In genomic region chr11:984576-984975, GRCh38 we compare ENCODE assay signal across 1 cellular context.
TF ChIP-seq lines count a peak whose summit lies in the region.

No MANE protein-coding gene starts in this region.

TF ChIP-seq in IMR-90, 13 proteins besides CTCF, POLR2A, EP300 and RAD21:
- TF ChIP-seq BHLHE40 (IDR thresholded peaks at IDR 0.05; ENCODE audit: low read depth, low read length) (no peak), FOS (IDR thresholded peaks at IDR 0.05; ENCODE audit: low read depth, low read length) (no peak), RCOR1 (IDR thresholded peaks at IDR 0.05; ENCODE audit: insufficient replicate concordance, low read length) (no peak), MAFK (IDR thresholded peaks at IDR 0.05; ENCODE audit: low read depth, low read length) (no peak)
- TF ChIP-seq, protein P1, sequence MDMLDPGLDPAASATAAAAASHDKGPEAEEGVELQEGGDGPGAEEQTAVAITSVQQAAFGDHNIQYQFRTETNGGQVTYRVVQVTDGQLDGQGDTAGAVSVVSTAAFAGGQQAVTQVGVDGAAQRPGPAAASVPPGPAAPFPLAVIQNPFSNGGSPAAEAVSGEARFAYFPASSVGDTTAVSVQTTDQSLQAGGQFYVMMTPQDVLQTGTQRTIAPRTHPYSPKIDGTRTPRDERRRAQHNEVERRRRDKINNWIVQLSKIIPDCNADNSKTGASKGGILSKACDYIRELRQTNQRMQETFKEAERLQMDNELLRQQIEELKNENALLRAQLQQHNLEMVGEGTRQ (IDR thresholded peaks at IDR 0.05; ENCODE audit: low read depth, low read length) = no peak
- TF ChIP-seq, protein P2, sequence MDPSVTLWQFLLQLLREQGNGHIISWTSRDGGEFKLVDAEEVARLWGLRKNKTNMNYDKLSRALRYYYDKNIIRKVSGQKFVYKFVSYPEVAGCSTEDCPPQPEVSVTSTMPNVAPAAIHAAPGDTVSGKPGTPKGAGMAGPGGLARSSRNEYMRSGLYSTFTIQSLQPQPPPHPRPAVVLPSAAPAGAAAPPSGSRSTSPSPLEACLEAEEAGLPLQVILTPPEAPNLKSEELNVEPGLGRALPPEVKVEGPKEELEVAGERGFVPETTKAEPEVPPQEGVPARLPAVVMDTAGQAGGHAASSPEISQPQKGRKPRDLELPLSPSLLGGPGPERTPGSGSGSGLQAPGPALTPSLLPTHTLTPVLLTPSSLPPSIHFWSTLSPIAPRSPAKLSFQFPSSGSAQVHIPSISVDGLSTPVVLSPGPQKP (IDR thresholded peaks at IDR 0.05; ENCODE audit: borderline replicate concordance, low read depth, low read length) = no peak
TF ChIP-seq in IMR-90: peak in this region for 0.
